Comparison of ENCODE assay signal across 30 cellular contexts in the genomic region with DNA sequence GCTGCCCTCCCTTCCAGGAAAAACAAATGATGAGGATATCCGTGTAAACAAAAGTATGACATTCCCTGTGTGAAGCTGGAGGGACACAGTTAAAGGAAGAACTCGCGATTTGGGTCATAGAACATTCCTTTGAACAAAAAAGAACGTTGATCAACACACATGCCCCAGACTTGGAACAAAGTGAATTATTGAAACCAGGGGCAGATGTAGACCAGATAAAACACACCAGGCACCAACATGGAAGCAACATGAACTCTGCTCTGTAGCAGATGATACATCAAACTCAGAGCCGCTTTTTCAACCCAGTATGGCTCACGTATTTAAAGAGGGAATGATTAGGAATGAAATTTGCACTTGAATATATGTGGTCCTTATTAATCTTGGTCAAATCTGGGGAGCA.
"Had no signal": no experiment of that assay in that cellular context is flagged by ENCODE, and none has a peak within 500 bp of the region (broad histone marks: within the 10 kb centered on the region; RNA-seq: fewer than 3 reads in every experiment).

No MANE protein-coding gene starts in this region.

- DNase-seq: activated effector memory CD4-positive, alpha-beta T cell treated with anti-CD3 and anti-CD28 coated beads, Interleukin-2, amount 50 U/mL, for 16 hours; activated effector memory CD4-positive, alpha-beta T cell treated with Interleukin-2 at 50 U/mL for 16 hours; activated gamma-delta T cell; activated gamma-delta T cell treated with Interleukin-2 at 50 U/mL for 16 hours; activated naive CD4-positive, alpha-beta T cell; activated naive CD4-positive, alpha-beta T cell treated with anti-CD3 and anti-CD28 coated beads for 36 hours; activated naive CD4-positive, alpha-beta T cell treated with anti-CD3 and anti-CD28 coated beads, Interleukin-2, amount 10 ng/mL, durations not matched to agents 7 days and 5 days; activated naive CD4-positive, alpha-beta T cell treated with anti-CD3 and anti-CD28 coated beads, Interleukin-2, amount 50 U/mL, for 16 hours; activated naive CD4-positive, alpha-beta T cell treated with Interleukin-2 at 50 U/mL for 16 hours; activated naive CD8-positive, alpha-beta T cell treated with anti-CD3 and anti-CD28 coated beads for 36 hours; activated naive CD8-positive, alpha-beta T cell treated with anti-CD3 and anti-CD28 coated beads, Interleukin-2, amount 10 ng/mL, durations not matched to agents 7 days and 5 days; activated naive CD8-positive, alpha-beta T cell treated with anti-CD3 and anti-CD28 coated beads, Interleukin-2, amount 50 U/mL, for 24 hours; activated T-cell treated with anti-CD3 and anti-CD28 coated beads, Interleukin-2, amount 50 U/mL, for 4 hours; activated T-cell treated with anti-CD3 and anti-CD28 coated beads, Interleukin-2, amount 50 U/mL, for 48 hours; activated T-cell treated with anti-CD3 and anti-CD28 coated beads, Interleukin-2, amount 50 U/mL, for 72 hours; adrenal gland; amniotic stem cell; amygdala; anterior cingulate cortex; aorta; body of pancreas; brain microvascular endothelial cell; caudate nucleus; central memory CD4-positive, alpha-beta T cell; cerebellar nuclear complex had no signal

- H3K27me3 ChIP-seq: adrenal gland, ascending aorta, body of pancreas, brain microvascular endothelial cell, breast epithelium, cardiac muscle cell had no signal

- H3K27ac ChIP-seq: adrenal gland, ascending aorta, body of pancreas, brain microvascular endothelial cell, breast epithelium, cardiac muscle cell had no signal

- ATAC-seq: activated naive CD4-positive, alpha-beta T cell treated with anti-CD3 and anti-CD28 coated beads, Interleukin-2, amount 50 U/mL, for 72 hours; activated naive CD8-positive, alpha-beta T cell treated with anti-CD3 and anti-CD28 coated beads, Interleukin-2, amount 50 U/mL, for 24 hours; activated T-cell treated with anti-CD3 and anti-CD28 coated beads, Interleukin-2, amount 50 U/mL, for 4 hours; activated T-cell treated with anti-CD3 and anti-CD28 coated beads, Interleukin-2, amount 50 U/mL, for 72 hours; activated T-helper 17 cell treated with anti-CD3 and anti-CD28 coated beads, Interleukin-2, amount 50 U/mL, for 72 hours; body of pancreas had no signal

- H3K4me1 ChIP-seq: adrenal gland, ascending aorta, body of pancreas, breast epithelium had no signal

- H3K36me3 ChIP-seq: adrenal gland, ascending aorta, brain microvascular endothelial cell, breast epithelium, cardiac muscle cell had no signal

- H3K4me3 ChIP-seq: adrenal gland, ascending aorta, body of pancreas, breast epithelium, cardiac muscle cell had no signal

- H3K9me3 ChIP-seq: adrenal gland, ascending aorta, body of pancreas, breast epithelium had no signal
